In the genomic region with DNA sequence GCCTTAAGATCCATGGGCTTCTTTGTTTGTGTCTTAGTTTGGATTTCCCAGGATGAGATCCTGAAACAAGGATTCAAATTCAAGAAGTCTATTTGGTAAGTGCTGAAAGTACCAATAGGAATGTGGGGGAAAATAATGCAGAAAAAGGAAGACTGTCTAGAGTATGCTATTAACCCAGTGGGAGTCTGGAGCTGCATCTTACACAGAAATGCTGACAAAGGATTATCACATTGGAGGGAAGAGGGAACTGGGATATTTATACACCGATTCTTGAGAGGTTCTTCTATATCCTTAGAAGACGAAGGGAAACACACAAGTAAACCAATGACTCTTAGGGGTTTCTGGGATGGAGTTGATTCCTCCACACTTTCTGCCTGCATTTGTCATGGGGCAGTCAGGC, we compare ENCODE assay signal across 7 cellular contexts.
"Had no signal": no experiment of that assay in that cellular context is flagged by ENCODE, and none has a peak within 500 bp of the region (broad histone marks: within the 10 kb centered on the region; RNA-seq: fewer than 3 reads in every experiment).

No MANE protein-coding gene starts in this region.

- H3K4me2 ChIP-seq: GM23338 had no signal

- ATAC-seq: GM23338 had no signal

- H3K4me3 ChIP-seq: GM23338 had no signal

- H2AFZ ChIP-seq: GM23338 had no signal

- DNase-seq: H9, HCEC 1CT, KBM-7 had no signal

- FAIRE-seq: H1, H54, HTR-8/SVneo had no signal
